In genomic region chr14:91352696-91353692, GRCh38 we compare ENCODE assay signal across 11 cellular contexts.
DNase-seq lines count a peak whose midpoint lies in the region; ATAC-seq and TF ChIP-seq lines count a peak whose summit lies in the region.
"Had no signal": no experiment of that assay in that cellular context is flagged by ENCODE, and none has a peak within 500 bp of the region (broad histone marks: within the 10 kb centered on the region; RNA-seq: fewer than 3 reads in every experiment).

No MANE protein-coding gene starts in this region.

- CTCF ChIA-PET in activated CD4-positive, alpha-beta T cell treated with anti-CD3 and anti-CD28 coated beads for 36 hours (lab: Charles Lee), result interaction anchor here (0.5 to 4.1 kb wide), 8 partner anchors 8 to 374 kb away, joined by 3 to 24 read pairs (median 6); no protein-coding TSS in a partner anchor
- CTCF ChIA-PET in T-cell (lab: Charles Lee), result interaction anchor here (0.5 to 1.4 kb wide), 5 partner anchors 24 to 65 kb away, joined by 3 to 7 read pairs (median 5); partner anchors contain the start of gene CCDC88C (in 1 of the 2)

- H3K27ac ChIP-seq in gastroesophageal sphincter, result peak overlapping the region in 3 of 4 donors; percentile 37 to 64 (median 51)
- peak overlapping the region in 3 of 4 donors; percentile 11 to 62 (median 37) for H3K27ac ChIP-seq in sigmoid colon

- no peak for TF ChIP-seq POLR2A in gastroesophageal sphincter (IDR thresholded peaks at IDR 0.05)
- TF ChIP-seq POLR2A in sigmoid colon (IDR thresholded peaks at IDR 0.05), result no peak

- H3K9me3 ChIP-seq in gastroesophageal sphincter, result no peaks in the 10 kb centered on the region
- no peaks in the 10 kb centered on the region for H3K9me3 ChIP-seq in sigmoid colon

- no peak for DNase-seq in activated CD4-positive, alpha-beta T cell treated with anti-CD3 and anti-CD28 coated beads for 36 hours
- DNase-seq in activated CD4-positive, alpha-beta T cell treated with anti-CD3 and anti-CD28 coated beads, Interleukin-2, amount 50 U/mL, for 48 hours, result no peak
- no peak for DNase-seq in T-cell
- DNase-seq in sigmoid colon, result no peak
- DNase-seq in NCI-H345 treated with DMSO at 0.1 percent for 48 hours (lab: John Stamatoyannopoulos, UW; ENCODE audit: unreplicated experiment), result no peak
- DNase-seq: activated CD4-positive, alpha-beta T cell treated with anti-CD3 and anti-CD28 coated beads, Interleukin-2, amount 10 ng/mL, durations not matched to agents 24 days and 14 days; retina had no signal

- no peak overlapping the region for H3K4me3 Mint-ChIP-seq in activated CD4-positive, alpha-beta T cell treated with anti-CD3 and anti-CD28 coated beads for 36 hours
- H3K4me3 Mint-ChIP-seq in T-cell, result peak overlapping the region in 2 of 3 donors; percentile 35 to 87

- H3K27me3 ChIP-seq in gastroesophageal sphincter, result no peaks in the 10 kb centered on the region
- H3K27me3 ChIP-seq in sigmoid colon, result no peaks in the 10 kb centered on the region

- H3K4me1 ChIP-seq in gastroesophageal sphincter (peaks cover 0 to 30% (median 11%) of the 10 kb centered on the region in 3 donors), sigmoid colon (peaks cover 0 to 26% (median 19%) of the 10 kb centered on the region in 4 donors)

- TF ChIP-seq EP300 in gastroesophageal sphincter (IDR thresholded peaks at IDR 0.05) (no peak), sigmoid colon (IDR thresholded peaks at IDR 0.05) (no peak)

- H3K9me3 Mint-ChIP-seq in activated CD4-positive, alpha-beta T cell treated with anti-CD3 and anti-CD28 coated beads for 36 hours (ENCODE audit: low read depth), result no peaks in the 10 kb centered on the region
- H3K9me3 Mint-ChIP-seq in T-cell, result no peaks in the 10 kb centered on the region
- H3K9me3 Mint-ChIP-seq: activated CD4-positive, alpha-beta T cell treated with anti-CD3 and anti-CD28 coated beads, Interleukin-2, amount 10 ng/mL, durations not matched to agents 24 days and 14 days had no signal

- H3K4me1 Mint-ChIP-seq in activated CD4-positive, alpha-beta T cell treated with anti-CD3 and anti-CD28 coated beads for 36 hours, result peaks cover 94% of the 10 kb centered on the region
- peaks cover 95 to 97% (median 95%) of the 10 kb centered on the region in 3 donors for H3K4me1 Mint-ChIP-seq in T-cell

- intact Hi-C loops in activated CD4-positive, alpha-beta T cell treated with anti-CD3 and anti-CD28 coated beads for 36 hours (cut with DNase I, micrococcal nuclease), result loop anchor here in 1 of 2 experiments (5.0 kb wide), 1 partner anchor 44 kb away; no protein-coding TSS in a partner anchor
- intact Hi-C loops in sigmoid colon (cut with DNase I), result no loop called here

- H3K36me3 ChIP-seq in gastroesophageal sphincter (no peaks in the 10 kb centered on the region), sigmoid colon (no peaks in the 10 kb centered on the region)

- POLR2A ChIA-PET in activated CD4-positive, alpha-beta T cell treated with anti-CD3 and anti-CD28 coated beads for 36 hours (lab: Charles Lee), result no interaction called here
- POLR2A ChIA-PET in T-cell (lab: Charles Lee), result interaction anchor here in 1 of 2 donors (0.5 kb wide), 1 partner anchor 15 kb away, joined by 3 read pairs; no protein-coding TSS in a partner anchor

- H3K4me3 ChIP-seq in gastroesophageal sphincter, result no peak overlapping the region
- H3K4me3 ChIP-seq in sigmoid colon, result no peak overlapping the region
- H3K4me3 ChIP-seq: lung had no signal

- TF ChIP-seq CTCF in gastroesophageal sphincter (IDR thresholded peaks at IDR 0.05) (no peak), sigmoid colon (IDR thresholded peaks at IDR 0.05) (no peak)

- peak overlapping the region; percentile 34 for H3K27ac Mint-ChIP-seq in activated CD4-positive, alpha-beta T cell treated with anti-CD3 and anti-CD28 coated beads for 36 hours
- H3K27ac Mint-ChIP-seq in T-cell, result peak overlapping the region; percentile 96 to 98

- H3K36me3 Mint-ChIP-seq in activated CD4-positive, alpha-beta T cell treated with anti-CD3 and anti-CD28 coated beads for 36 hours (ENCODE audit: low read depth), result peaks cover 23% of the 10 kb centered on the region
- H3K36me3 Mint-ChIP-seq in T-cell, result peaks cover 17% of the 10 kb centered on the region

- no peaks in the 10 kb centered on the region for H3K27me3 Mint-ChIP-seq in activated CD4-positive, alpha-beta T cell treated with anti-CD3 and anti-CD28 coated beads for 36 hours
- no peaks in the 10 kb centered on the region for H3K27me3 Mint-ChIP-seq in T-cell
- H3K27me3 Mint-ChIP-seq: activated CD4-positive, alpha-beta T cell treated with anti-CD3 and anti-CD28 coated beads, Interleukin-2, amount 10 ng/mL, durations not matched to agents 24 days and 14 days had no signal

- ATAC-seq in activated CD4-positive, alpha-beta T cell treated with anti-CD3 and anti-CD28 coated beads for 36 hours, result no peak
- ATAC-seq in T-cell (replicated peaks in 1 of 4) (no peak), gastroesophageal sphincter (no peak), GM21526 (IDR thresholded peaks at IDR 0.05; ENCODE audit: low FRiP score, unreplicated experiment) (no peak), HG02623 (IDR thresholded peaks at IDR 0.05; ENCODE audit: unreplicated experiment) (no peak)

- 34 to 59% methylated on average over 4 to 7 of the region's 17 CpGs for WGBS in gastroesophageal sphincter (ENCODE audit: low coverage in 1 of 2), 2 donors
- WGBS in sigmoid colon, 2 donors, result 87 to 91% methylated on average over 17 of the region's 17 CpGs
